21 cellular contexts compared by ENCODE assay signal in the genomic region with DNA sequence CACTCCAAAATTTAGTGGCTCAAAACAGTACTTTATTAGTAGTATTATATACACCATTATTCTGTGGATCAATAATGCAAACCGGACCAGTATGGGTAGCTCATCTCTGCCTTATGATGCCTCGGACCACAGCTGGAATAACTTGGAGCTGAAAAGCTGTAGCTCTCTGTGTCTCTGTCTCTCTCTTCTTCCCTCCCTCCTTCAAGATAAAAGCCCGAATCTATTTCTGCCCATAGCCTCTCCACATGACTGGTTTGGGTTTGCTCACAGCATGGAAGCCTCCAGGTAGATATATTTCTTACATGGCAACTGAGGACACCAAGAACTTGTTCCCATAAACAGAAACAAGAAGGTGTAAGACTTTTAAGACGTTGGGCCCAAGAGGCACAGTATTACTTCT.
DNase-seq lines count a peak whose midpoint lies in the region; ATAC-seq, FAIRE-seq and TF ChIP-seq lines count a peak whose summit lies in the region.
"Had no signal": no experiment of that assay in that cellular context is flagged by ENCODE, and none has a peak within 500 bp of the region (broad histone marks: within the 10 kb centered on the region; RNA-seq: fewer than 3 reads in every experiment).

No MANE protein-coding gene starts in this region.

- no peak overlapping the region for H3K4me3 Mint-ChIP-seq in WTC11

- H3K4me3 ChIP-seq in HUES48 (ENCODE audit: low read depth, low read length) (0 out of 2 replicates have a peak overlapping the region, but pooled peaks have one; percentile 7), keratinocyte (ENCODE audit: control insufficient read depth in 2 of 3, extremely low read depth in 1 of 3, insufficient read depth in 2 of 3, low read depth in 1 of 3, low read length in 3 of 3) (no peak overlapping the region)
- H3K4me3 ChIP-seq: SJSA1 had no signal

- ATAC-seq in WTC11, result peak; percentile 20

- H3K36me3 Mint-ChIP-seq in WTC11, result no peaks in the 10 kb centered on the region

- H4K20me1 ChIP-seq in keratinocyte (ENCODE audit: control insufficient read depth, extremely low read depth, insufficient read depth, low read length), result no peaks in the 10 kb centered on the region

- peak overlapping the region; percentile 58 for H3K4me2 ChIP-seq in keratinocyte (ENCODE audit: control insufficient read depth, extremely low read depth, insufficient read depth, low read depth, low read length)

- H3K27ac Mint-ChIP-seq in WTC11, result no peak overlapping the region

- no peak overlapping the region for H3K9ac ChIP-seq in HUES48 (ENCODE audit: low read depth, low read length)
- no peak overlapping the region for H3K9ac ChIP-seq in keratinocyte (ENCODE audit: control insufficient read depth, extremely low read depth, insufficient read depth, low read length)

- no peaks in the 10 kb centered on the region for H3K36me3 ChIP-seq in HUES48 (ENCODE audit: control insufficient read depth, insufficient read depth, low read length)
- no peaks in the 10 kb centered on the region for H3K36me3 ChIP-seq in keratinocyte (ENCODE audit: control insufficient read depth in 2 of 2, extremely low read depth in 1 of 2, insufficient read depth in 2 of 2, low read length in 2 of 2)
- H3K36me3 ChIP-seq: SJSA1 had no signal

- peak; percentile 6 for DNase-seq in COLO829 (ENCODE audit: low spot score)
- DNase-seq in WTC11 (ENCODE audit: low spot score), result no peak
- DNase-seq in keratinocyte (ENCODE audit: low read depth, low spot score), result no peak
- DNase-seq in DMS153 (lab: John Stamatoyannopoulos, UW), result no peak
- no peak for DNase-seq in activated naive CD4-positive, alpha-beta T cell treated with anti-CD3 and anti-CD28 coated beads, Interleukin-2, amount 50 U/mL, for 16 hours
- DNase-seq in activated naive CD4-positive, alpha-beta T cell (lab: John Stamatoyannopoulos, UW), result no peak
- DNase-seq: 8988T, GOT3, HCEC 1CT, Kasumi-1, NCI-H1092 treated with DMSO at 0.1 percent for 48 hours, NCI-H1436, NCI-H1930, NCI-H524, NCI-H774, Right ventricle myocardium superior, RPMI8226 had no signal

- dilution Hi-C loops in keratinocyte (cut with MboI; ENCODE audit: extremely low pct_ligation_motif_present, low sequenced_read_pairs), result no loop called here

- peaks cover 4% of the 10 kb centered on the region; the same call in 1 of the 2 replicates for H3K9me3 Mint-ChIP-seq in WTC11

- H3K27ac ChIP-seq in HUES48 (ENCODE audit: low read depth, low read length) (no peak overlapping the region), keratinocyte (ENCODE audit: control insufficient read depth, insufficient read depth, low read length) (peak overlapping the region; percentile 14)
- H3K27ac ChIP-seq: HL-60, SJSA1 had no signal

- CTCF ChIA-PET in WTC11 (lab: Charles Lee), result no interaction called here

- H3K27me3 Mint-ChIP-seq in WTC11 (ENCODE audit: low read depth), result peaks cover 11% of the 10 kb centered on the region

- POLR2A ChIA-PET in WTC11 (lab: Charles Lee), result no interaction called here

- no peaks in the 10 kb centered on the region for H3K79me2 ChIP-seq in keratinocyte (ENCODE audit: control insufficient read depth, insufficient read depth, low read length)

- no peak for TF ChIP-seq CTCF in WTC11 (IDR thresholded peaks at IDR 0.05)
- TF ChIP-seq CTCF in keratinocyte (optimal IDR thresholded peaks at IDR 0.05 in 1 of 3, IDR thresholded peaks at IDR 0.05 in 1 of 3, conservative IDR thresholded peaks at IDR 0.05 in 1 of 3; ENCODE audit: extremely low read depth in 1 of 3, insufficient read depth in 2 of 3, low read length in 3 of 3), result no peak

- no peaks in the 10 kb centered on the region for H3K9me3 ChIP-seq in HUES48 (ENCODE audit: control insufficient read depth, insufficient read depth, low read length)
- no peaks in the 10 kb centered on the region for H3K9me3 ChIP-seq in keratinocyte (ENCODE audit: control insufficient read depth, low read depth, low read length)
- H3K9me3 ChIP-seq: SJSA1 had no signal

- no peaks in the 10 kb centered on the region for H3K9me1 ChIP-seq in keratinocyte (ENCODE audit: control insufficient read depth, extremely low read depth, insufficient read depth, low read length)

- H2AFZ ChIP-seq in keratinocyte (ENCODE audit: control insufficient read depth, low read length), result peak overlapping the region; percentile 27

- no peaks in the 10 kb centered on the region; the same call in 1 of the 2 replicates for H3K27me3 ChIP-seq in HUES48 (ENCODE audit: control insufficient read depth, insufficient read depth, low read length)
- no peaks in the 10 kb centered on the region for H3K27me3 ChIP-seq in keratinocyte (ENCODE audit: control insufficient read depth, extremely low read depth, insufficient read depth, low read length)
- H3K27me3 ChIP-seq: SJSA1 had no signal

- no peak for FAIRE-seq in keratinocyte (lab: Jason Lieb, UNC)
- FAIRE-seq: GM18507 had no signal

- peaks cover 24% of the 10 kb centered on the region for H3K4me1 Mint-ChIP-seq in WTC11

- H3K4me1 ChIP-seq in HUES48 (ENCODE audit: control insufficient read depth, insufficient read depth, low read length) (peaks cover 19% of the 10 kb centered on the region), keratinocyte (ENCODE audit: control insufficient read depth, extremely low read depth, insufficient read depth, low read length) (peaks cover 14% of the 10 kb centered on the region)
- H3K4me1 ChIP-seq: SJSA1 had no signal

TF ChIP-seq in WTC11, 78 proteins besides CTCF, POLR2A, EP300 and RAD21 (continues in another document):
- TF ChIP-seq USF2 (CRISPR knock-in tag; IDR thresholded peaks at IDR 0.05) (no peak), PRRX2 (CRISPR knock-in tag; IDR thresholded peaks at IDR 0.05) (no peak), OVOL2 (CRISPR knock-in tag; IDR thresholded peaks at IDR 0.05; ENCODE audit: borderline replicate concordance) (no peak), MYBL2 (CRISPR knock-in tag; IDR thresholded peaks at IDR 0.05) (no peak), JUN (CRISPR knock-in tag; IDR thresholded peaks at IDR 0.05) (no peak), ZNF138 (CRISPR knock-in tag; conservative IDR thresholded peaks at IDR 0.05) (no peak), CREB1 (CRISPR knock-in tag; IDR thresholded peaks at IDR 0.05) (no peak), HMGA2 (CRISPR knock-in tag; IDR thresholded peaks at IDR 0.05) (no peak), SMAD4 (CRISPR knock-in tag; IDR thresholded peaks at IDR 0.05) (no peak), ZNF416 (CRISPR knock-in tag; IDR thresholded peaks at IDR 0.05) (no peak), NFATC4 (CRISPR knock-in tag; IDR thresholded peaks at IDR 0.05) (no peak), TP53 (CRISPR knock-in tag; IDR thresholded peaks at IDR 0.05) (no peak), FOXP1 (CRISPR knock-in tag; IDR thresholded peaks at IDR 0.05; ENCODE audit: borderline replicate concordance) (no peak), TEAD1 (CRISPR knock-in tag; IDR thresholded peaks at IDR 0.05) (no peak), ZNF423 (CRISPR knock-in tag; IDR thresholded peaks at IDR 0.05) (no peak)
- TF ChIP-seq, protein P1, sequence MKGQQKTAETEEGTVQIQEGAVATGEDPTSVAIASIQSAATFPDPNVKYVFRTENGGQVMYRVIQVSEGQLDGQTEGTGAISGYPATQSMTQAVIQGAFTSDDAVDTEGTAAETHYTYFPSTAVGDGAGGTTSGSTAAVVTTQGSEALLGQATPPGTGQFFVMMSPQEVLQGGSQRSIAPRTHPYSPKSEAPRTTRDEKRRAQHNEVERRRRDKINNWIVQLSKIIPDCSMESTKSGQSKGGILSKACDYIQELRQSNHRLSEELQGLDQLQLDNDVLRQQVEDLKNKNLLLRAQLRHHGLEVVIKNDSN (CRISPR knock-in tag; IDR thresholded peaks at IDR 0.05), result no peak
- TF ChIP-seq, protein P2, sequence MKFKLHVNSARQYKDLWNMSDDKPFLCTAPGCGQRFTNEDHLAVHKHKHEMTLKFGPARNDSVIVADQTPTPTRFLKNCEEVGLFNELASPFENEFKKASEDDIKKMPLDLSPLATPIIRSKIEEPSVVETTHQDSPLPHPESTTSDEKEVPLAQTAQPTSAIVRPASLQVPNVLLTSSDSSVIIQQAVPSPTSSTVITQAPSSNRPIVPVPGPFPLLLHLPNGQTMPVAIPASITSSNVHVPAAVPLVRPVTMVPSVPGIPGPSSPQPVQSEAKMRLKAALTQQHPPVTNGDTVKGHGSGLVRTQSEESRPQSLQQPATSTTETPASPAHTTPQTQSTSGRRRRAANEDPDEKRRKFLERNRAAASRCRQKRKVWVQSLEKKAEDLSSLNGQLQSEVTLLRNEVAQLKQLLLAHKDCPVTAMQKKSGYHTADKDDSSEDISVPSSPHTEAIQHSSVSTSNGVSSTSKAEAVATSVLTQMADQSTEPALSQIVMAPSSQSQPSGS (CRISPR knock-in tag; IDR thresholded peaks at IDR 0.05; ENCODE audit: borderline replicate concordance, low read depth), result no peak
- TF ChIP-seq, protein P3, sequence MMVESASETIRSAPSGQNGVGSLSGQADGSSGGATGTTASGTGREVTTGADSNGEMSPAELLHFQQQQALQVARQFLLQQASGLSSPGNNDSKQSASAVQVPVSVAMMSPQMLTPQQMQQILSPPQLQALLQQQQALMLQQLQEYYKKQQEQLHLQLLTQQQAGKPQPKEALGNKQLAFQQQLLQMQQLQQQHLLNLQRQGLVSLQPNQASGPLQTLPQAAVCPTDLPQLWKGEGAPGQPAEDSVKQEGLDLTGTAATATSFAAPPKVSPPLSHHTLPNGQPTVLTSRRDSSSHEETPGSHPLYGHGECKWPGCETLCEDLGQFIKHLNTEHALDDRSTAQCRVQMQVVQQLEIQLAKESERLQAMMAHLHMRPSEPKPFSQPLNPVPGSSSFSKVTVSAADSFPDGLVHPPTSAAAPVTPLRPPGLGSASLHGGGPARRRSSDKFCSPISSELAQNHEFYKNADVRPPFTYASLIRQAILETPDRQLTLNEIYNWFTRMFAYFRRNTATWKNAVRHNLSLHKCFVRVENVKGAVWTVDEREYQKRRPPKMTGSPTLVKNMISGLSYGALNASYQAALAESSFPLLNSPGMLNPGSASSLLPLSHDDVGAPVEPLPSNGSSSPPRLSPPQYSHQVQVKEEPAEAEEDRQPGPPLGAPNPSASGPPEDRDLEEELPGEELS (CRISPR knock-in tag; IDR thresholded peaks at IDR 0.05), result no peak
